8 cellular contexts compared by ENCODE assay signal in genomic region chr9:114503522-114504340, GRCh38. TPM values are rescaled to one million over a fixed set of nuclear protein-coding genes. Genes with fewer than 3 reads are reported as not detected.
DNase-seq lines count a peak whose midpoint lies in the region; ATAC-seq and TF ChIP-seq lines count a peak whose summit lies in the region.

No MANE protein-coding gene starts in this region.

- H3K4me3 Mint-ChIP-seq in activated CD8-positive, alpha-beta T cell treated with anti-CD3 and anti-CD28 coated beads for 36 hours: peak overlapping the region; percentile 59
- H3K4me3 Mint-ChIP-seq in stimulated activated naive CD8-positive, alpha-beta T cell treated with anti-CD3 and anti-CD28 coated beads, Interleukin-15, amount 100 ng/mL, for 72 hours: peak overlapping the region; percentile 63 to 82

- H3K9me3 Mint-ChIP-seq in activated CD8-positive, alpha-beta T cell treated with anti-CD3 and anti-CD28 coated beads for 36 hours: no peaks in the 10 kb centered on the region
- no peaks in the 10 kb centered on the region for H3K9me3 Mint-ChIP-seq in stimulated activated naive CD8-positive, alpha-beta T cell treated with anti-CD3 and anti-CD28 coated beads, Interleukin-15, amount 100 ng/mL, for 72 hours

- TF ChIP-seq CTCF in activated CD8-positive, alpha-beta T cell treated with anti-CD3 and anti-CD28 coated beads for 36 hours (IDR thresholded peaks at IDR 0.05): no peak

- no peaks in the 10 kb centered on the region for H3K9me3 ChIP-seq in iPS-20b (ENCODE audit: insufficient read depth, low read depth, low read length)

- peaks cover 27% of the 10 kb centered on the region for H3K27me3 ChIP-seq in iPS-20b (ENCODE audit: insufficient read depth, low read length)

- no peak overlapping the region for H3K9ac ChIP-seq in iPS-20b (ENCODE audit: low read depth, low read length)

- peaks cover 17% of the 10 kb centered on the region for H3K27me3 Mint-ChIP-seq in activated CD8-positive, alpha-beta T cell treated with anti-CD3 and anti-CD28 coated beads for 36 hours
- peaks cover 28% of the 10 kb centered on the region for H3K27me3 Mint-ChIP-seq in stimulated activated naive CD8-positive, alpha-beta T cell treated with anti-CD3 and anti-CD28 coated beads, Interleukin-15, amount 100 ng/mL, for 72 hours

- no peaks in the 10 kb centered on the region for H3K36me3 ChIP-seq in iPS-20b (ENCODE audit: insufficient read depth, low read depth, low read length)

- H3K4me1 ChIP-seq in iPS-20b (ENCODE audit: insufficient read depth, low read length): peaks cover 32% of the 10 kb centered on the region

- H3K4me3 ChIP-seq in iPS-20b (ENCODE audit: low read length): peak overlapping the region; percentile 90

- CTCF ChIA-PET in activated CD8-positive, alpha-beta T cell treated with anti-CD3 and anti-CD28 coated beads for 36 hours (lab: Charles Lee): interaction anchor here (0.8 to 7.5 kb wide), 8 partner anchors 10 to 150 kb away, joined by 3 to 72 read pairs (median 4); no protein-coding TSS in a partner anchor

- H3K36me3 Mint-ChIP-seq in activated CD8-positive, alpha-beta T cell treated with anti-CD3 and anti-CD28 coated beads for 36 hours (ENCODE audit: low read depth): no peaks in the 10 kb centered on the region

- peak overlapping the region; percentile 43 for H3K27ac Mint-ChIP-seq in activated CD8-positive, alpha-beta T cell treated with anti-CD3 and anti-CD28 coated beads for 36 hours
- no peak overlapping the region for H3K27ac Mint-ChIP-seq in stimulated activated naive CD8-positive, alpha-beta T cell treated with anti-CD3 and anti-CD28 coated beads, Interleukin-15, amount 100 ng/mL, for 72 hours

- peak; percentile 31 to 44 for DNase-seq in SHP77 (lab: John Stamatoyannopoulos, UW)
- no peak for DNase-seq in SHP77 treated with DMSO at 0.1 percent for 48 hours (lab: John Stamatoyannopoulos, UW)
- DNase-seq in activated CD8-positive, alpha-beta T cell treated with anti-CD3 and anti-CD28 coated beads for 36 hours: no peak
- DNase-seq in stimulated activated naive CD8-positive, alpha-beta T cell treated with anti-CD3 and anti-CD28 coated beads, Interleukin-15, amount 100 ng/mL, for 72 hours: no peak
- DNase-seq in iPS-NIHi11 (ENCODE audit: low spot score): no peak

- peaks cover 33% of the 10 kb centered on the region for H3K4me1 Mint-ChIP-seq in activated CD8-positive, alpha-beta T cell treated with anti-CD3 and anti-CD28 coated beads for 36 hours (ENCODE audit: low read depth)
- H3K4me1 Mint-ChIP-seq in stimulated activated naive CD8-positive, alpha-beta T cell treated with anti-CD3 and anti-CD28 coated beads, Interleukin-15, amount 100 ng/mL, for 72 hours: peaks cover 49% of the 10 kb centered on the region

- no peak overlapping the region for H3K27ac ChIP-seq in iPS-20b (ENCODE audit: low read length)

- POLR2A ChIA-PET in activated CD8-positive, alpha-beta T cell treated with anti-CD3 and anti-CD28 coated beads for 36 hours (lab: Charles Lee): interaction anchor here (0.8 to 1.7 kb wide), 5 partner anchors 18 to 118 kb away, joined by 3 to 8 read pairs (median 4); partner anchors contain the start of gene ATP6V1G1

- ATAC-seq in activated CD8-positive, alpha-beta T cell treated with anti-CD3 and anti-CD28 coated beads for 36 hours: no peak
- ATAC-seq in stimulated activated naive CD8-positive, alpha-beta T cell treated with anti-CD3 and anti-CD28 coated beads, Interleukin-15, amount 100 ng/mL, for 72 hours: no peak
- ATAC-seq in activated CD4-positive, CD25-positive, alpha-beta regulatory T cell treated with anti-CD3 and anti-CD28 coated beads, Interleukin-2, amount 50 U/mL, for 24 hours: no peak
- no peak for ATAC-seq in HG02884 (IDR thresholded peaks at IDR 0.05; ENCODE audit: unreplicated experiment)

- intact Hi-C loops in activated CD8-positive, alpha-beta T cell treated with anti-CD3 and anti-CD28 coated beads for 36 hours (cut with micrococcal nuclease): no loop called here

RNA-seq across cellular contexts. Expression of gene WHRN, which starts 1.5 kb away (rescaled TPM):
- total RNA-seq in activated CD8-positive, alpha-beta T cell treated with anti-CD3 and anti-CD28 coated beads for 36 hours: 10 to 100 TPM; 12.6 to 14.9 TPM

Comparison
In these comparisons a context has a peak if more than half of its experiments do, and no peak if none do; other contexts are left out.
1. DNase-seq: peak in SHP77 (2 of 2); none in SHP77 treated with DMSO at 0.1 percent for 48 hours (single experiment), activated CD8-positive, alpha-beta T cell treated with anti-CD3 and anti-CD28 coated beads for 36 hours (single experiment), stimulated activated naive CD8-positive, alpha-beta T cell treated with anti-CD3 and anti-CD28 coated beads, Interleukin-15, amount 100 ng/mL, for 72 hours (0 of 2) and iPS-NIHi11 (single experiment).